Comparison of ENCODE assay signal across 17 cellular contexts in genomic region chr10:60848126-60848525, GRCh38.
DNase-seq lines count a peak whose midpoint lies in the region; ATAC-seq and TF ChIP-seq lines count a peak whose summit lies in the region.
"Had no signal": no experiment of that assay in that cellular context is flagged by ENCODE, and none has a peak within 500 bp of the region (broad histone marks: within the 10 kb centered on the region; RNA-seq: fewer than 3 reads in every experiment).

No MANE protein-coding gene starts in this region.

- ATAC-seq in PC-3 (no peak), psoas muscle (peak; percentile 75 to 84 (median 77)), GM18502 (IDR thresholded peaks at IDR 0.05; ENCODE audit: poor library complexity, unreplicated experiment) (no peak)
- ATAC-seq: CD8-positive, alpha-beta T cell; GM12878 had no signal

- BruUV-seq in Calu3 (replicated peaks; lab: Mats Ljungman, UMichigan) (no TSS peak), PC-3 (replicated peaks; lab: Mats Ljungman, UMichigan) (no TSS peak)

- H3K9me3 Mint-ChIP-seq in Calu3 (ENCODE audit: low read depth, unreplicated experiment): no peaks in the 10 kb centered on the region
- no peaks in the 10 kb centered on the region for H3K9me3 Mint-ChIP-seq in T-helper 2 cell treated with Interferon-gamma antibody and Interleukin-4, amounts not matched to agents 5 μg/mL and 100 μg/mL, for 36 hours
- H3K9me3 Mint-ChIP-seq: CD8-positive, alpha-beta T cell had no signal

- H3K9me2 ChIP-seq in PC-3 (replicated peaks; ENCODE audit: low read length): no peaks in the 10 kb centered on the region

- H3K4me2 ChIP-seq in PC-3 (ENCODE audit: low read length): no peak overlapping the region

- no peak overlapping the region for H2AFZ ChIP-seq in PC-3 (ENCODE audit: low read length)

- H4K20me1 ChIP-seq in PC-3 (ENCODE audit: low read length): no peaks in the 10 kb centered on the region

- H3K27me3 Mint-ChIP-seq in Calu3 (ENCODE audit: unreplicated experiment): no peaks in the 10 kb centered on the region
- peaks cover 10% of the 10 kb centered on the region for H3K27me3 Mint-ChIP-seq in T-helper 2 cell treated with Interferon-gamma antibody and Interleukin-4, amounts not matched to agents 5 μg/mL and 100 μg/mL, for 36 hours (ENCODE audit: low read depth)

- no peaks in the 10 kb centered on the region for H3F3A ChIP-seq in PC-3 (ENCODE audit: low read length, unreplicated experiment)

- no peak overlapping the region for H3K9ac ChIP-seq in PC-3 (ENCODE audit: low read length)

- 9 to 18% (median 17%) methylated on average over 1 of the region's 1 CpG for whole genome bisulfite sequencing in psoas muscle, 3 donors

- CTCF ChIA-PET in Calu3 (lab: Charles Lee) (no interaction called here), PC-3 (lab: Charles Lee) (no interaction called here)

- no peak overlapping the region for H3K27ac Mint-ChIP-seq in Calu3 (ENCODE audit: unreplicated experiment)
- H3K27ac Mint-ChIP-seq in T-helper 2 cell treated with Interferon-gamma antibody and Interleukin-4, amounts not matched to agents 5 μg/mL and 100 μg/mL, for 36 hours: no peak overlapping the region
- H3K27ac Mint-ChIP-seq: CD8-positive, alpha-beta T cell had no signal

- H3K36me3 ChIP-seq in PC-3 (ENCODE audit: low read depth, low read length): no peaks in the 10 kb centered on the region
- H3K36me3 ChIP-seq in psoas muscle (ENCODE audit: insufficient read depth in 1 of 2, low read depth in 1 of 2): no peaks in the 10 kb centered on the region
- H3K36me3 ChIP-seq: prostate gland, tibial nerve had no signal

- intact Hi-C loops in Calu3 (cut with micrococcal nuclease; ENCODE audit: unreplicated experiment): no loop called here
- intact Hi-C loops in PC-3 (cut with micrococcal nuclease): no loop called here
- intact Hi-C loops in psoas muscle (cut with DNase I): loop anchor here in 1 of 2 donors (1.0 kb wide), 1 partner anchor 30 kb away; no protein-coding TSS in a partner anchor

- no peak overlapping the region for H3K4me3 Mint-ChIP-seq in Calu3 (ENCODE audit: low read depth, unreplicated experiment)
- no peak overlapping the region for H3K4me3 Mint-ChIP-seq in T-helper 2 cell treated with Interferon-gamma antibody and Interleukin-4, amounts not matched to agents 5 μg/mL and 100 μg/mL, for 36 hours
- H3K4me3 Mint-ChIP-seq: CD8-positive, alpha-beta T cell had no signal

- H3K27me3 ChIP-seq in PC-3 (ENCODE audit: low read length) (no peaks in the 10 kb centered on the region), psoas muscle (ENCODE audit: insufficient read depth in 3 of 3, low read length in 2 of 3) (no peaks in the 10 kb centered on the region)
- H3K27me3 ChIP-seq: tibial nerve had no signal

- no peaks in the 10 kb centered on the region for H3K36me3 Mint-ChIP-seq in Calu3 (ENCODE audit: insufficient read depth, unreplicated experiment)
- no peaks in the 10 kb centered on the region for H3K36me3 Mint-ChIP-seq in T-helper 2 cell treated with Interferon-gamma antibody and Interleukin-4, amounts not matched to agents 5 μg/mL and 100 μg/mL, for 36 hours (ENCODE audit: low read depth)
- H3K36me3 Mint-ChIP-seq: CD8-positive, alpha-beta T cell had no signal

- DNase-seq in Calu3: peak; percentile 12
- peak; percentile 43 for DNase-seq in PC-3
- DNase-seq in fibroblast of the conjunctiva (ENCODE audit: low read depth): peak; percentile 34
- peak; percentile 25 to 70 for DNase-seq in psoas muscle
- DNase-seq in T-helper 2 cell treated with Interferon-gamma antibody and Interleukin-4, amounts not matched to agents 5 μg/mL and 100 μg/mL, for 36 hours (ENCODE audit: low spot score): no peak
- DNase-seq in stimulated activated CD4-positive, alpha-beta T cell treated with anti-CD3 and anti-CD28 coated beads, Interleukin-1b, Interleukin-23, amount 100 ng/mL, for 48 hours: no peak
- DNase-seq in COLO668 (lab: John Stamatoyannopoulos, UW; ENCODE audit: unreplicated experiment): no peak
- DNase-seq: caudate nucleus; CD8-positive, alpha-beta T cell; mesendoderm; NCI-H1048; NCI-H526 treated with DMSO at 0.1 percent for 48 hours had no signal

- POLR2A ChIA-PET in PC-3 (lab: Charles Lee; ENCODE audit: unreplicated experiment): no interaction called here

- H3K27ac ChIP-seq in PC-3 (ENCODE audit: low read length) (no peak overlapping the region), psoas muscle (peak overlapping the region; percentile 96)
- H3K27ac ChIP-seq: prostate gland, SK-N-MC, tibial nerve had no signal

- H3K79me2 ChIP-seq in PC-3 (ENCODE audit: low read length): no peaks in the 10 kb centered on the region

- no peak for TF ChIP-seq CTCF in Calu3 (IDR thresholded peaks at IDR 0.05; ENCODE audit: unreplicated experiment)
- no peak for TF ChIP-seq CTCF in PC-3 (conservative IDR thresholded peaks at IDR 0.05; ENCODE audit: low read depth, low read length)
- TF ChIP-seq CTCF in psoas muscle (IDR thresholded peaks at IDR 0.05): peak; percentile 44

- H3K4me1 ChIP-seq in PC-3 (ENCODE audit: insufficient read depth, low read length) (peaks cover 9% of the 10 kb centered on the region), psoas muscle (peaks cover 42% of the 10 kb centered on the region)
- H3K4me1 ChIP-seq: prostate gland had no signal

- H3K4me1 Mint-ChIP-seq in Calu3 (ENCODE audit: low read depth, unreplicated experiment): no peaks in the 10 kb centered on the region
- H3K4me1 Mint-ChIP-seq in T-helper 2 cell treated with Interferon-gamma antibody and Interleukin-4, amounts not matched to agents 5 μg/mL and 100 μg/mL, for 36 hours (ENCODE audit: low read depth): no peaks in the 10 kb centered on the region

- H3K4me3 ChIP-seq in PC-3 (ENCODE audit: low read length) (no peak overlapping the region), psoas muscle (peak overlapping the region; percentile 16)
- H3K4me3 ChIP-seq: GM12878, prostate gland, SK-N-MC, tibial nerve had no signal

- H3K9me3 ChIP-seq in PC-3 (ENCODE audit: low read length) (no peaks in the 10 kb centered on the region), psoas muscle (no peaks in the 10 kb centered on the region)
- H3K9me3 ChIP-seq: prostate gland had no signal

Comparison
In these comparisons a context has a peak if more than half of its experiments do, and no peak if none do; other contexts are left out.
1. DNase-seq: peak in Calu3 (single experiment), PC-3 (single experiment), fibroblast of the conjunctiva (single experiment) and psoas muscle (2 of 2); none in T-helper 2 cell treated with Interferon-gamma antibody and Interleukin-4, amounts not matched to agents 5 μg/mL and 100 μg/mL, for 36 hours (single experiment), stimulated activated CD4-positive, alpha-beta T cell treated with anti-CD3 and anti-CD28 coated beads, Interleukin-1b, Interleukin-23, amount 100 ng/mL, for 48 hours (single experiment) and COLO668 (single experiment).
2. ATAC-seq: peak in psoas muscle (4 of 4); none in PC-3 (single experiment) and GM18502 (single experiment).